Comparison of ENCODE assay signal across 18 cellular contexts in the genomic region with DNA sequence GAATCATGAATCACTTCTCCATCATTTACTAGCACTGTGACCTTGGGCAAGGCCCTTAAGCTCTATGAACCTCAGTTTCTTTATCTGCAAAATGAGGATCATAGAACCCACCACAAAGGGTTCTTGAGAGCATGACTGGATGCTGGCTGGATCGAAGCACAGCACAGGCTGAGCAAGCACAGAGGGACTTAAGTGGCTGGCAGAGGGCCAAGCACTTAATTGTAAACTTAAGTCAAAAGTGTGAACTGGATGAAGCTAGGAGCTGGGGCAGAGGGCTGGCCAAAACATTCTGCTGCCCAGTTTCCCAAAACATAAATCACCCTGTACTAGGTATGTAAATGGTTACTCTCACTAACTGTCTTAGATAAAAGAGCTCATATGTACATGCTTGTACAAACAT.
A peak's percentile ranks its signal among the peaks of the same experiment; 100 is the strongest.
DNase-seq lines count a peak whose midpoint lies in the region; ATAC-seq and TF ChIP-seq lines count a peak whose summit lies in the region.
"Had no signal": no experiment of that assay in that cellular context is flagged by ENCODE, and none has a peak within 500 bp of the region (broad histone marks: within the 10 kb centered on the region; RNA-seq: fewer than 3 reads in every experiment).

No MANE protein-coding gene starts in this region.

- no peaks in the 10 kb centered on the region for H3K36me3 ChIP-seq in heart right ventricle
- no peaks in the 10 kb centered on the region for H3K36me3 ChIP-seq in stomach smooth muscle (ENCODE audit: control insufficient read depth in 2 of 2, insufficient read depth in 2 of 2, low read length in 2 of 2)
- H3K36me3 ChIP-seq: WERI-Rb-1 had no signal

- H3K9me3 Mint-ChIP-seq in activated naive CD4-positive, alpha-beta T cell treated with anti-CD3 and anti-CD28 coated beads, Interleukin-2, amount 50 U/mL, for 72 hours = no peaks in the 10 kb centered on the region
- H3K9me3 Mint-ChIP-seq in WTC11 = no peaks in the 10 kb centered on the region
- H3K9me3 Mint-ChIP-seq: activated T-cell treated with anti-CD3 and anti-CD28 coated beads, Interleukin-2, amount 50 U/mL, for 24 hours; T-helper 1 cell treated with Interleukin-12 subunit alpha and Interleukin-12 subunit beta and Interleukin-4 antibody, amounts not matched to agents 30 μg/mL and 1 μg/mL, for 36 hours had no signal

- H3K27ac ChIP-seq in heart right ventricle (peak overlapping the region in 7 of 10 donors; percentile 67 to 88 (median 80)), stomach smooth muscle (ENCODE audit: low read length) (peak overlapping the region; percentile 83)

- peak; percentile 80 to 81 for ATAC-seq in activated naive CD4-positive, alpha-beta T cell treated with anti-CD3 and anti-CD28 coated beads, Interleukin-2, amount 50 U/mL, for 72 hours
- ATAC-seq in WTC11 (no peak), heart right ventricle (peak in 2 of 8 donors; percentile 24 to 29), GM18858 (IDR thresholded peaks at IDR 0.05; ENCODE audit: unreplicated experiment) (no peak)
- ATAC-seq: activated CD8-positive, alpha-beta T cell treated with anti-CD3 and anti-CD28 coated beads, Interleukin-2, amount 10 ng/mL, durations not matched to agents 7 days and 5 days had no signal

- no peak overlapping the region for H3K9ac ChIP-seq in stomach smooth muscle (ENCODE audit: low read length in 2 of 2)

- H3K4me1 ChIP-seq in heart right ventricle (peaks cover 0 to 33% (median 15%) of the 10 kb centered on the region in 9 donors), stomach smooth muscle (ENCODE audit: control insufficient read depth, insufficient read depth, low read length) (peaks cover 26% of the 10 kb centered on the region)

- intact Hi-C loops in heart right ventricle (cut with DNase I) = loop anchor here in 1 of 10 donors (10.0 kb wide), 1 partner anchor 234 kb away; no protein-coding TSS in a partner anchor

- no peak overlapping the region for H3K27ac Mint-ChIP-seq in activated naive CD4-positive, alpha-beta T cell treated with anti-CD3 and anti-CD28 coated beads, Interleukin-2, amount 50 U/mL, for 72 hours
- peak overlapping the region; percentile 58; the same call in 1 of the 2 replicates for H3K27ac Mint-ChIP-seq in WTC11
- H3K27ac Mint-ChIP-seq: activated CD8-positive, alpha-beta T cell treated with anti-CD3 and anti-CD28 coated beads, Interleukin-2, amount 10 ng/mL, durations not matched to agents 7 days and 5 days; activated naive CD8-positive, alpha-beta T cell; activated T-cell treated with anti-CD3 and anti-CD28 coated beads, Interleukin-2, amount 50 U/mL, for 24 hours; T-helper 1 cell treated with Interleukin-12 subunit alpha and Interleukin-12 subunit beta and Interleukin-4 antibody, amounts not matched to agents 30 μg/mL and 1 μg/mL, for 36 hours had no signal

- H3K9me3 ChIP-seq in heart right ventricle = no peaks in the 10 kb centered on the region
- H3K9me3 ChIP-seq in stomach smooth muscle (ENCODE audit: control insufficient read depth in 2 of 2, low read length in 2 of 2) = no peaks in the 10 kb centered on the region

- CTCF ChIA-PET in WTC11 (lab: Charles Lee) = interaction anchor here (0.6 to 0.7 kb wide), 2 partner anchors 31 to 41 kb away, joined by 3 read pairs; no protein-coding TSS in a partner anchor

- H3K27me3 Mint-ChIP-seq in WTC11 (ENCODE audit: low read depth) = no peaks in the 10 kb centered on the region
- H3K27me3 Mint-ChIP-seq: activated T-cell treated with anti-CD3 and anti-CD28 coated beads, Interleukin-2, amount 50 U/mL, for 24 hours had no signal

- POLR2A ChIA-PET in WTC11 (lab: Charles Lee) = no interaction called here

- 14 to 37% methylated on average over 1 of the region's 1 CpG for WGBS in heart right ventricle, 2 donors

- H3K36me3 Mint-ChIP-seq in activated naive CD4-positive, alpha-beta T cell treated with anti-CD3 and anti-CD28 coated beads, Interleukin-2, amount 50 U/mL, for 72 hours = no peaks in the 10 kb centered on the region
- H3K36me3 Mint-ChIP-seq in WTC11 = no peaks in the 10 kb centered on the region
- H3K36me3 Mint-ChIP-seq: activated naive CD8-positive, alpha-beta T cell; brain had no signal

- H3K27me3 ChIP-seq in heart right ventricle (no peaks in the 10 kb centered on the region), stomach smooth muscle (ENCODE audit: control insufficient read depth in 1 of 2, insufficient read depth in 2 of 2, low read length in 2 of 2) (no peaks in the 10 kb centered on the region)

- no peak overlapping the region for H3K4me3 Mint-ChIP-seq in WTC11
- H3K4me3 Mint-ChIP-seq: activated CD8-positive, alpha-beta T cell treated with anti-CD3 and anti-CD28 coated beads, Interleukin-2, amount 10 ng/mL, durations not matched to agents 7 days and 5 days; activated naive CD8-positive, alpha-beta T cell; activated T-cell treated with anti-CD3 and anti-CD28 coated beads, Interleukin-2, amount 50 U/mL, for 24 hours; brain; T-helper 1 cell treated with Interleukin-12 subunit alpha and Interleukin-12 subunit beta and Interleukin-4 antibody, amounts not matched to agents 30 μg/mL and 1 μg/mL, for 36 hours had no signal

- TF ChIP-seq CTCF in WTC11 (IDR thresholded peaks at IDR 0.05) (no peak), heart right ventricle (IDR thresholded peaks at IDR 0.05) (no peak)

- H3K4me1 Mint-ChIP-seq in WTC11 = peaks cover 23% of the 10 kb centered on the region

- no peak for DNase-seq in activated naive CD4-positive, alpha-beta T cell treated with anti-CD3 and anti-CD28 coated beads, Interleukin-2, amount 50 U/mL, for 72 hours (ENCODE audit: low spot score in 2 of 2)
- DNase-seq in activated naive CD4-positive, alpha-beta T cell treated with Interleukin-2 at 50 U/mL for 16 hours = no peak
- DNase-seq in WTC11 (ENCODE audit: low spot score) (no peak), heart right ventricle (no peak), NCI-H1436 treated with DMSO at 0.1 percent for 48 hours (lab: John Stamatoyannopoulos, UW) (no peak), NCI-H2196 treated with DMSO at 0.1 percent for 48 hours (lab: John Stamatoyannopoulos, UW; ENCODE audit: unreplicated experiment) (no peak)
- DNase-seq: activated CD8-positive, alpha-beta T cell treated with anti-CD3 and anti-CD28 coated beads, Interleukin-2, amount 10 ng/mL, durations not matched to agents 7 days and 5 days; activated T-cell treated with anti-CD3 and anti-CD28 coated beads, Interleukin-2, amount 50 U/mL, for 24 hours; DMS153; NCI-H146; occipital lobe; stimulated activated CD4-positive, alpha-beta T cell treated with anti-CD3 and anti-CD28 coated beads, Interleukin-15, amount 100 ng/mL, for 24 hours had no signal

- H3K4me3 ChIP-seq in heart right ventricle (no peak overlapping the region), stomach smooth muscle (ENCODE audit: low read length in 2 of 2) (no peak overlapping the region)

TF ChIP-seq in WTC11, 78 proteins besides CTCF, POLR2A, EP300 and RAD21:
- TF ChIP-seq ZNF423 (CRISPR knock-in tag; IDR thresholded peaks at IDR 0.05) (no peak), FOXJ3 (CRISPR knock-in tag; IDR thresholded peaks at IDR 0.05; ENCODE audit: borderline replicate concordance) (no peak), HMGA2 (CRISPR knock-in tag; IDR thresholded peaks at IDR 0.05) (no peak), CREM (CRISPR knock-in tag; IDR thresholded peaks at IDR 0.05) (no peak), ZSCAN18 (CRISPR knock-in tag; IDR thresholded peaks at IDR 0.05) (no peak), RORB (CRISPR knock-in tag; IDR thresholded peaks at IDR 0.05) (no peak)
- TF ChIP-seq, protein P1, sequence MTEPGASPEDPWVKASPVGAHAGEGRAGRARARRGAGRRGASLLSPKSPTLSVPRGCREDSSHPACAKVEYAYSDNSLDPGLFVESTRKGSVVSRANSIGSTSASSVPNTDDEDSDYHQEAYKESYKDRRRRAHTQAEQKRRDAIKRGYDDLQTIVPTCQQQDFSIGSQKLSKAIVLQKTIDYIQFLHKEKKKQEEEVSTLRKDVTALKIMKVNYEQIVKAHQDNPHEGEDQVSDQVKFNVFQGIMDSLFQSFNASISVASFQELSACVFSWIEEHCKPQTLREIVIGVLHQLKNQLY (CRISPR knock-in tag; IDR thresholded peaks at IDR 0.05) = no peak
TF ChIP-seq in WTC11: peak in this region for 0.

Comparison
In these comparisons a context has a peak if more than half of its experiments do, and no peak if none do; other contexts are left out.
1. ATAC-seq: peak in activated naive CD4-positive, alpha-beta T cell treated with anti-CD3 and anti-CD28 coated beads, Interleukin-2, amount 50 U/mL, for 72 hours (2 of 2); none in WTC11 (single experiment) and GM18858 (single experiment).